10 cellular contexts compared by ENCODE assay signal in the genomic region with DNA sequence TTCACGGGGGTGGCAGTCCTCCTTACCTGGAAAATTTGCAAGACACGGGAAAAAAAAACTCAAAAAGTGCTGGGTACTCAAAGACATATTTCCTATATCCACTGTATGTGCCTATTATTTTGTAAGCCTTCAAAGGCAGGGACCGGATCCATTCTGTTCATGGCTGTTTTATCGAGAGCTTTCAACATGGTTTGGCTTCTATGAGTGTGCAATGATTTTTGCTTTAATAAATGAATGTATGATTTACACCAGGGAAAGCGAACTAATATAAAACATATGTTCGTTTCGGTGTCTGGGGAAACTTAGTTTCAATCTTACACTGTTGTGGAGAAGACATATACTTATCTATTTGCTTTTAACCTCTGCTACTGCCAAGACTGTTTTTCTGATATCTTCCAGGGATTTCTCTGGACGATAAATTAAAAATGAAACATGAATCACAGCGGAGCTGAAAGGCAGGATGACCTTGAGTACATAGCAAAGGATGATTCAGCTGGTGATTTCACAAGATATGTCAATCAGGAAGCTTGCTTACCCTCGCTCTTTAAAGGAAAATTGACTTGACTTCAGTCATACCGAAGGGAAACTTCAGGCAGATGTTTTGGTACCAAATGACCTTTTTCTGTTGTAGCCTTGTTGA. TPM values are rescaled to one million over a fixed set of nuclear protein-coding genes. Genes with fewer than 3 reads are reported as not detected.
DNase-seq lines count a peak whose midpoint lies in the region; ATAC-seq and TF ChIP-seq lines count a peak whose summit lies in the region.
"Had no signal": no experiment of that assay in that cellular context is flagged by ENCODE, and none has a peak within 500 bp of the region (broad histone marks: within the 10 kb centered on the region; RNA-seq: fewer than 3 reads in every experiment).

No MANE protein-coding gene starts in this region.

- DNase-seq in AG09319 (ENCODE audit: extremely low read depth, low read depth) (peak; percentile 30), NCI-H460 (ENCODE audit: extremely low read depth, low read depth) (peak; percentile 49), epithelial cell of prostate (ENCODE audit: low read depth, low spot score) (peak; percentile 31), myocyte (ENCODE audit: low read depth) (peak; percentile 66), Kasumi-1 (lab: John Stamatoyannopoulos, UW) (no peak), NCI-H526 treated with DMSO at 0.1 percent for 48 hours (lab: John Stamatoyannopoulos, UW) (no peak)
- DNase-seq: posterior cingulate gyrus, WERI-Rb-1 had no signal

- no peak overlapping the region for H3K27ac ChIP-seq in epithelial cell of prostate
- H3K27ac ChIP-seq: WERI-Rb-1 had no signal

- no peak for TF ChIP-seq CTCF in AG09319 (IDR thresholded peaks at IDR 0.05; ENCODE audit: low read depth, low read length)

- ATAC-seq in HG03520 (IDR thresholded peaks at IDR 0.05; ENCODE audit: unreplicated experiment), result no peak
- no peak for ATAC-seq in HG02642 (IDR thresholded peaks at IDR 0.05; ENCODE audit: poor library complexity, unreplicated experiment)

RNA-seq across cellular contexts. Expression of gene CYYR1, which starts 14.7 kb away (rescaled TPM):
- total RNA-seq in NCI-H460 (2014; rRNA removed; shearing (Covaris generic)), result 0.05 TPM in 1 of 2 replicates, not detected in the other
- polyA plus RNA-seq in NCI-H460 (2014; cell fraction: nucleus; rRNA removed), result not detected in 2 replicates
- 2.4 and 3.3 TPM in 2 replicates for total RNA-seq in myocyte
- polyA plus RNA-seq in myocyte (2012), result 1.8 TPM

Comparison
In these comparisons a context has a peak if more than half of its experiments do, and no peak if none do; other contexts are left out.
1. DNase-seq: peak in AG09319 (single experiment), NCI-H460 (single experiment), epithelial cell of prostate (single experiment) and myocyte (single experiment); none in Kasumi-1 (0 of 2) and NCI-H526 treated with DMSO at 0.1 percent for 48 hours (single experiment).